ENCODE assay signal across 11 cellular contexts in the genomic region with DNA sequence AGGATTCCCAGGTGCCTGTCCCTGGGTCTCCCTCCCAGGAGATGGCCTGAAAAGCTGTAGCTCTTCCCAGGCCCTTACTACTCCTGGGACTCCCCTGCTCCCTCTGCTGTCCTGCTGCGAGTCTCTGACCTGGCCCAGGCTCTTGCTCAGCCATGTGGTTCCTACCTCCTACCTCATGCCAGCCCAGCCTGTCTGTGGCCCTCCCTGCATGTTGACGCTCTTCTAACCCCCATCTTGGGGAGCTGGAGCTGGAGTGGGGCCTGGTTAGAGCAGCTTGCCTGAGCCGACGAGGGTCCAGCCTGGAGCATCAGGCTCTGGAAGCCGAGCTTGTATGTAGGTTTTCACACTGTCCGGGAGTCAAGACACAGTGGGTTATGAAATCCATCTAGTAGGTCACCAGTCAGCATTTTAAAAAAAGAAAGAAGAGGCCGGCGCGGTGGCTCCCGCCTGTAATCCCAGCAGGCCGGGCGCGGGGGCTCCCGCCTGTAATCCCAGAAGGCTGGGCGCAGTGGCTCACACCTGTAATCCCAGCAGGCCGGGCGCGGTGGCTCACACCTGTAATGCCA.
DNase-seq lines count a peak whose midpoint lies in the region; ATAC-seq, FAIRE-seq and TF ChIP-seq lines count a peak whose summit lies in the region.
"Had no signal": no experiment of that assay in that cellular context is flagged by ENCODE, and none has a peak within 500 bp of the region (broad histone marks: within the 10 kb centered on the region; RNA-seq: fewer than 3 reads in every experiment).

No MANE protein-coding gene starts in this region.

- peak; percentile 21 for ATAC-seq in Right ventricle myocardium inferior
- ATAC-seq in Right ventricle myocardium superior (ENCODE audit: poor library complexity): no peak
- ATAC-seq in HG03520 (IDR thresholded peaks at IDR 0.05; ENCODE audit: unreplicated experiment): no peak

- H3K4me3 ChIP-seq in H1 (ENCODE audit: extremely low read depth in 1 of 4, insufficient read depth in 2 of 4, low read depth in 3 of 4, low read length in 4 of 4) (no peak overlapping the region), liver (ENCODE audit: low read depth in 1 of 3, low read length in 3 of 3) (no peak overlapping the region)
- H3K4me3 ChIP-seq: BLaER1 treated with 17β-estradiol and CSF1 and Interleukin-3, amounts not matched to agents 10 nM and 100 nM; SK-N-MC had no signal

- H3K27me3 ChIP-seq in H1 (replicated peaks in 1 of 4; ENCODE audit: control insufficient read depth in 3 of 4, extremely low read depth in 1 of 4, insufficient read depth in 3 of 4, low read length in 3 of 4): no peaks in the 10 kb centered on the region
- H3K27me3 ChIP-seq in liver (ENCODE audit: control insufficient read depth in 4 of 4, insufficient read depth in 4 of 4, low read length in 3 of 4): no peaks in the 10 kb centered on the region
- H3K27me3 ChIP-seq: BLaER1 treated with 17β-estradiol and CSF1 and Interleukin-3, amounts not matched to agents 10 nM and 100 nM had no signal

- in situ Hi-C loops in G401 (cut with HindIII; ENCODE audit: low sequenced_read_pairs): no loop called here

- H3K14ac ChIP-seq in H1 (ENCODE audit: insufficient read length): no peak overlapping the region

- TF ChIP-seq CTCF in H1 (IDR thresholded peaks at IDR 0.05; ENCODE audit: control extremely low read depth in 1 of 3, insufficient read depth in 1 of 3, low read depth in 1 of 3, low read length in 3 of 3): peak; percentile 50 to 63 (median 59)
- peak; percentile 10 for TF ChIP-seq CTCF in liver (IDR thresholded peaks at IDR 0.05; ENCODE audit: low read depth, low read length, missing input control)

- FAIRE-seq in H1 (lab: Jason Lieb, UNC): no peak

- peaks cover 0 to 3% of the 10 kb centered on the region in 2 experiments for H4K20me1 ChIP-seq in H1 (replicated peaks in 1 of 2; ENCODE audit: control insufficient read depth in 1 of 2, insufficient read depth in 2 of 2, low read length in 2 of 2)

- H3K23ac ChIP-seq in H1 (ENCODE audit: insufficient read length): no peak overlapping the region

- H2BK15ac ChIP-seq in H1 (ENCODE audit: low read length): no peak overlapping the region

- intact Hi-C loops in Right ventricle myocardium inferior (cut with DNase I): no loop called here
- intact Hi-C loops in Right ventricle myocardium superior (cut with DNase I): no loop called here

- peak; percentile 51 to 64 for TF ChIP-seq RAD21 in H1 (IDR thresholded peaks at IDR 0.05 in 1 of 2, conservative IDR thresholded peaks at IDR 0.05 in 1 of 2; ENCODE audit: low read depth in 2 of 2, low read length in 2 of 2)
- peak; percentile 36 to 59 for TF ChIP-seq RAD21 in liver (IDR thresholded peaks at IDR 0.05)

- no peak overlapping the region for H4K91ac ChIP-seq in H1 (replicated peaks; ENCODE audit: insufficient read length, low read length)

- no peaks in the 10 kb centered on the region for H3K36me3 ChIP-seq in H1 (ENCODE audit: control insufficient read depth in 2 of 4, insufficient read depth in 4 of 4, low read length in 3 of 4)
- H3K36me3 ChIP-seq in liver (ENCODE audit: control insufficient read depth in 4 of 4, insufficient read depth in 3 of 4, low read depth in 1 of 4, low read length in 3 of 4): peaks cover 5 to 71% (median 36%) of the 10 kb centered on the region in 4 donors

- 88% methylated on average over 13 of the region's 18 CpGs; no CpG with 5 or more reads in 1 of the 2 experiments for WGBS in H1 (ENCODE audit: extremely low coverage in 1 of 2, insufficient coverage in 1 of 2, insufficient read length in 1 of 2, insufficient replicate concordance in 2 of 2, low coverage in 1 of 2, low lambda C conversion rate in 2 of 2, missing lambda C conversion rate in 1 of 2), 2 experiments
- 95% methylated on average over 18 of the region's 18 CpGs for WGBS in liver

- no peaks in the 10 kb centered on the region for H3K79me2 ChIP-seq in H1 (ENCODE audit: control insufficient read depth in 1 of 2, insufficient read depth in 2 of 2, low read length in 2 of 2)

- no peaks in the 10 kb centered on the region for H3K79me1 ChIP-seq in H1 (ENCODE audit: low read depth, low read length)

- H4K8ac ChIP-seq in H1 (ENCODE audit: extremely low read depth, insufficient read depth, low read length): no peak overlapping the region

- H3K4me1 ChIP-seq in H1 (replicated peaks in 1 of 4; ENCODE audit: control insufficient read depth in 3 of 4, insufficient read depth in 4 of 4, low read length in 3 of 4) (peaks cover 0 to 3% (median 1%) of the 10 kb centered on the region in 4 experiments; a peak in 3 of 7 replicates), liver (ENCODE audit: control insufficient read depth in 4 of 4, insufficient read depth in 4 of 4, low read length in 3 of 4) (peaks cover 8 to 79% (median 44%) of the 10 kb centered on the region in 4 donors)

- H3K9me3 ChIP-seq in H1 (ENCODE audit: insufficient read depth in 2 of 2, low read depth in 1 of 2, low read length in 1 of 2): no peaks in the 10 kb centered on the region
- H3K9me3 ChIP-seq in liver (ENCODE audit: control insufficient read depth in 4 of 4, low read length in 3 of 4): no peaks in the 10 kb centered on the region
- H3K9me3 ChIP-seq: BLaER1 treated with 17β-estradiol and CSF1 and Interleukin-3, amounts not matched to agents 10 nM and 100 nM had no signal

- CTCF ChIA-PET in H1 (lab: Charles Lee; ENCODE audit: partially characterized antibody): interaction anchor here (0.7 to 3.6 kb wide), 20 partner anchors 11 to 518 kb away, joined by 3 to 20 read pairs (median 3); partner anchors contain the start of gene PCAT7

- no peak for TF ChIP-seq POLR2A in H1 (IDR thresholded peaks at IDR 0.05; ENCODE audit: control extremely low read depth in 1 of 2, low read depth in 2 of 2, low read length in 2 of 2)

- no peak overlapping the region for H4K5ac ChIP-seq in H1 (ENCODE audit: insufficient read length, low read depth, low read length)

- no peak overlapping the region for H2AK5ac ChIP-seq in H1 (ENCODE audit: low read depth, low read length)

- H2BK5ac ChIP-seq in H1 (ENCODE audit: low read depth, low read length): no peak overlapping the region; the same call in 1 of the 2 replicates

- H3K18ac ChIP-seq in H1 (ENCODE audit: extremely low read depth, low read length): no peak overlapping the region

- H3K9ac ChIP-seq in H1 (replicated peaks in 1 of 4; ENCODE audit: extremely low read depth in 1 of 4, low read depth in 3 of 4, low read length in 3 of 4) (no peak overlapping the region), liver (ENCODE audit: low read depth in 1 of 2, low read length in 2 of 2) (no peak overlapping the region)
- H3K9ac ChIP-seq: BLaER1 treated with 17β-estradiol and CSF1 and Interleukin-3, amounts not matched to agents 10 nM and 100 nM had no signal

- no peak overlapping the region for H3K27ac ChIP-seq in H1 (ENCODE audit: low read depth, low read length)
- H3K27ac ChIP-seq in liver (ENCODE audit: low read depth in 1 of 2, low read length in 2 of 2): peak overlapping the region in 1 of 2 donors; percentile 45
- H3K27ac ChIP-seq: BLaER1 treated with 17β-estradiol and CSF1 and Interleukin-3, amounts not matched to agents 10 nM and 100 nM; SK-N-MC had no signal

- POLR2A ChIA-PET in H1 (lab: Charles Lee; ENCODE audit: partially characterized antibody): interaction anchor here (0.8 kb wide), 1 partner anchor 450 kb away, joined by 3 read pairs; no protein-coding TSS in a partner anchor

- no peak for TF ChIP-seq EP300 in H1 (IDR thresholded peaks at IDR 0.05; ENCODE audit: borderline replicate concordance in 1 of 2, low read depth in 2 of 2, low read length in 2 of 2)

- H3K4ac ChIP-seq in H1 (replicated peaks; ENCODE audit: insufficient read length, low read depth, low read length): no peak overlapping the region

- H3K56ac ChIP-seq in H1 (replicated peaks; ENCODE audit: insufficient read length, low read depth, low read length): no peak overlapping the region

- no peaks in the 10 kb centered on the region for H3K23me2 ChIP-seq in H1 (ENCODE audit: low read depth, low read length)

- H2AFZ ChIP-seq in H1 (ENCODE audit: low read length): no peak overlapping the region

- H2BK12ac ChIP-seq in H1 (ENCODE audit: low read depth, low read length): no peak overlapping the region

- H3K4me2 ChIP-seq in H1 (ENCODE audit: insufficient read depth in 1 of 2, low read depth in 2 of 2, low read length in 2 of 2): no peak overlapping the region
- H3K4me2 ChIP-seq: BLaER1 treated with 17β-estradiol and CSF1 and Interleukin-3, amounts not matched to agents 10 nM and 100 nM had no signal

- H2BK120ac ChIP-seq in H1 (replicated peaks; ENCODE audit: low read depth, low read length): no peak overlapping the region

- DNase-seq in Right ventricle myocardium inferior (ENCODE audit: missing footprints) (no peak), Right ventricle myocardium superior (no peak), H1 (ENCODE audit: low read depth in 1 of 2, low spot score in 2 of 2) (peak in 1 of 2 experiments; percentile 57), G401 (ENCODE audit: low spot score) (no peak), medulla oblongata (ENCODE audit: extremely low spot score) (no peak)
- DNase-seq in activated CD4-positive, alpha-beta T cell treated with anti-CD3 and anti-CD28 coated beads, Interleukin-2, amount 50 U/mL, for 1 hour: no peak
- DNase-seq: NCI-H1417 had no signal

- H2BK20ac ChIP-seq in H1 (ENCODE audit: low read length): no peak overlapping the region

TF ChIP-seq in H1, 55 proteins besides CTCF, POLR2A, EP300 and RAD21 (continues in another document):
- TF ChIP-seq TAF7 (optimal IDR thresholded peaks at IDR 0.05; ENCODE audit: borderline replicate concordance, low read depth, low read length): no peak
- no peak for TF ChIP-seq TCF12 (IDR thresholded peaks at IDR 0.05; ENCODE audit: low read depth, low read length)
- TF ChIP-seq SP1 (IDR thresholded peaks at IDR 0.05; ENCODE audit: low read depth, low read length): no peak
- TF ChIP-seq TEAD4 (IDR thresholded peaks at IDR 0.05; ENCODE audit: low read depth, low read length): no peak
- no peak for TF ChIP-seq SP4 (IDR thresholded peaks at IDR 0.05; ENCODE audit: low read length)

TF ChIP-seq in liver, 16 proteins besides CTCF, POLR2A, EP300 and RAD21 (continues in another document):
- TF ChIP-seq GABPA (IDR thresholded peaks at IDR 0.05 in 1 of 2, conservative IDR thresholded peaks at IDR 0.05 in 1 of 2): no peak
- TF ChIP-seq ATF3 (IDR thresholded peaks at IDR 0.05): no peak
- TF ChIP-seq HNF4A (conservative IDR thresholded peaks at IDR 0.05): no peak
